In genomic region chr5:68418230-68418629, GRCh38 we compare ENCODE assay signal across 1 cellular context.
TF ChIP-seq lines count a peak whose summit lies in the region.

No MANE protein-coding gene starts in this region.

TF ChIP-seq in IMR-90, 13 proteins besides CTCF, POLR2A, EP300 and RAD21:
- TF ChIP-seq CEBPB (IDR thresholded peaks at IDR 0.05; ENCODE audit: low read depth, low read length): peak; percentile 69
- TF ChIP-seq, protein P1, sequence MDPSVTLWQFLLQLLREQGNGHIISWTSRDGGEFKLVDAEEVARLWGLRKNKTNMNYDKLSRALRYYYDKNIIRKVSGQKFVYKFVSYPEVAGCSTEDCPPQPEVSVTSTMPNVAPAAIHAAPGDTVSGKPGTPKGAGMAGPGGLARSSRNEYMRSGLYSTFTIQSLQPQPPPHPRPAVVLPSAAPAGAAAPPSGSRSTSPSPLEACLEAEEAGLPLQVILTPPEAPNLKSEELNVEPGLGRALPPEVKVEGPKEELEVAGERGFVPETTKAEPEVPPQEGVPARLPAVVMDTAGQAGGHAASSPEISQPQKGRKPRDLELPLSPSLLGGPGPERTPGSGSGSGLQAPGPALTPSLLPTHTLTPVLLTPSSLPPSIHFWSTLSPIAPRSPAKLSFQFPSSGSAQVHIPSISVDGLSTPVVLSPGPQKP (IDR thresholded peaks at IDR 0.05; ENCODE audit: borderline replicate concordance, low read depth, low read length): no peak
